ENCODE assay signal across 17 cellular contexts in genomic region chr16:65305588-65305987, GRCh38.
"Had no signal": no experiment of that assay in that cellular context is flagged by ENCODE, and none has a peak within 500 bp of the region (broad histone marks: within the 10 kb centered on the region; RNA-seq: fewer than 3 reads in every experiment).

No MANE protein-coding gene starts in this region.

- H3K27ac ChIP-seq: cardiac muscle cell, esophagus squamous epithelium, sigmoid colon, thyroid gland had no signal

- ATAC-seq: activated CD8-positive, alpha-beta memory T cell treated with anti-CD3 and anti-CD28 coated beads, Interleukin-2, amount 10 ng/mL, durations not matched to agents 7 days and 5 days; mucosa of descending colon; naive thymus-derived CD4-positive, alpha-beta T cell had no signal

- DNase-seq: activated B cell treated with CpG ODN at 0.5 μM for 24 hours; activated CD4-positive, alpha-beta memory T cell treated with anti-CD3 and anti-CD28 coated beads, Interleukin-2, amount 10 ng/mL, durations not matched to agents 7 days and 5 days; activated CD4-positive, alpha-beta T cell treated with anti-CD3 and anti-CD28 coated beads for 4 hours; activated CD8-positive, alpha-beta memory T cell treated with anti-CD3 and anti-CD28 coated beads, Interleukin-2, amount 10 ng/mL, durations not matched to agents 7 days and 5 days; amniotic stem cell; dermis blood vessel endothelial cell; effector memory CD4-positive, alpha-beta T cell; esophagus squamous epithelium; mucosa of descending colon; naive thymus-derived CD4-positive, alpha-beta T cell; sigmoid colon; stimulated activated CD4-positive, alpha-beta T cell treated with anti-CD3 and anti-CD28 coated beads, Interleukin-1b, Interleukin-23, amount 100 ng/mL, for 48 hours; stimulated activated CD8-positive, alpha-beta memory T cell treated with anti-CD3 and anti-CD28 coated beads, Interleukin-4, amount 100 ng/mL, for 48 hours; stimulated activated naive CD4-positive, alpha-beta T cell; thyroid gland had no signal

- H3K27me3 ChIP-seq: cardiac muscle cell, esophagus squamous epithelium, sigmoid colon, thyroid gland had no signal

- H3K4me3 ChIP-seq: cardiac muscle cell, esophagus squamous epithelium, mucosa of descending colon, sigmoid colon, thyroid gland had no signal

- H3K36me3 ChIP-seq: cardiac muscle cell, esophagus squamous epithelium, sigmoid colon, thyroid gland had no signal

- FAIRE-seq: endothelial cell of umbilical vein had no signal

- H3K4me1 ChIP-seq: esophagus squamous epithelium, thyroid gland had no signal
